Comparison of ENCODE assay signal across 1 cellular context in the genomic region with DNA sequence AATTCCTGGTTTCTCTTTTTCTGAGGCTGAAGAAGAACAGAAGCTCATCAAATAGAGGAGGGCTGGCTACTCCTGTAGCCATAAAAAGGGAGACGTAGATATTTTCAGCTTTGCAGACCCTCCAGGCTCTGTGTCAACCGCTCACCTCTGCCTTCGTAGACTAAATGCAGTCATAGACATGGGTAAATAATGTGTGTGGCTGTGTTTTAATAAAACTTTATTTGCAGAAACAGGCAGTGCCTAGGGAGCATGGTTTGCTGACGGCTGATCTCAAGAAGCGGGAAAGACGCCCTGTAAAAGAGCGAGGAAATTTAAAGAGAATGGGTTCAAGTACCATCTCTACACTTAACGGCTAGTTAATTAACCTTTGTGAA.
A peak's percentile ranks its signal among the peaks of the same experiment; 100 is the strongest.
TF ChIP-seq lines count a peak whose summit lies in the region.

No MANE protein-coding gene starts in this region.

TF ChIP-seq in GM12878, 131 proteins besides CTCF, POLR2A, EP300 and RAD21 (continued from another document):
- TF ChIP-seq, protein P1, sequence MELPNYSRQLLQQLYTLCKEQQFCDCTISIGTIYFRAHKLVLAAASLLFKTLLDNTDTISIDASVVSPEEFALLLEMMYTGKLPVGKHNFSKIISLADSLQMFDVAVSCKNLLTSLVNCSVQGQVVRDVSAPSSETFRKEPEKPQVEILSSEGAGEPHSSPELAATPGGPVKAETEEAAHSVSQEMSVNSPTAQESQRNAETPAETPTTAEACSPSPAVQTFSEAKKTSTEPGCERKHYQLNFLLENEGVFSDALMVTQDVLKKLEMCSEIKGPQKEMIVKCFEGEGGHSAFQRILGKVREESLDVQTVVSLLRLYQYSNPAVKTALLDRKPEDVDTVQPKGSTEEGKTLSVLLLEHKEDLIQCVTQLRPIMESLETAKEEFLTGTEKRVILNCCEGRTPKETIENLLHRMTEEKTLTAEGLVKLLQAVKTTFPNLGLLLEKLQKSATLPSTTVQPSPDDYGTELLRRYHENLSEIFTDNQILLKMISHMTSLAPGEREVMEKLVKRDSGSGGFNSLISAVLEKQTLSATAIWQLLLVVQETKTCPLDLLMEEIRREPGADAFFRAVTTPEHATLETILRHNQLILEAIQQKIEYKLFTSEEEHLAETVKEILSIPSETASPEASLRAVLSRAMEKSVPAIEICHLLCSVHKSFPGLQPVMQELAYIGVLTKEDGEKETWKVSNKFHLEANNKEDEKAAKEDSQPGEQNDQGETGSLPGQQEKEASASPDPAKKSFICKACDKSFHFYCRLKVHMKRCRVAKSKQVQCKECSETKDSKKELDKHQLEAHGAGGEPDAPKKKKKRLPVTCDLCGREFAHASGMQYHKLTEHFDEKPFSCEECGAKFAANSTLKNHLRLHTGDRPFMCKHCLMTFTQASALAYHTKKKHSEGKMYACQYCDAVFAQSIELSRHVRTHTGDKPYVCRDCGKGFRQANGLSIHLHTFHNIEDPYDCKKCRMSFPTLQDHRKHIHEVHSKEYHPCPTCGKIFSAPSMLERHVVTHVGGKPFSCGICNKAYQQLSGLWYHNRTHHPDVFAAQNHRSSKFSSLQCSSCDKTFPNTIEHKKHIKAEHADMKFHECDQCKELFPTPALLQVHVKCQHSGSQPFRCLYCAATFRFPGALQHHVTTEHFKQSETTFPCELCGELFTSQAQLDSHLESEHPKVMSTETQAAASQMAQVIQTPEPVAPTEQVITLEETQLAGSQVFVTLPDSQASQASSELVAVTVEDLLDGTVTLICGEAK (IDR thresholded peaks at IDR 0.05; ENCODE audit: borderline replicate concordance), result peak; percentile 83
- peak; percentile 85; the same call in 1 of the 2 replicates for TF ChIP-seq NFXL1 (IDR thresholded peaks at IDR 0.05; ENCODE audit: borderline replicate concordance)
